ENCODE assay signal across 25 cellular contexts in the genomic region with DNA sequence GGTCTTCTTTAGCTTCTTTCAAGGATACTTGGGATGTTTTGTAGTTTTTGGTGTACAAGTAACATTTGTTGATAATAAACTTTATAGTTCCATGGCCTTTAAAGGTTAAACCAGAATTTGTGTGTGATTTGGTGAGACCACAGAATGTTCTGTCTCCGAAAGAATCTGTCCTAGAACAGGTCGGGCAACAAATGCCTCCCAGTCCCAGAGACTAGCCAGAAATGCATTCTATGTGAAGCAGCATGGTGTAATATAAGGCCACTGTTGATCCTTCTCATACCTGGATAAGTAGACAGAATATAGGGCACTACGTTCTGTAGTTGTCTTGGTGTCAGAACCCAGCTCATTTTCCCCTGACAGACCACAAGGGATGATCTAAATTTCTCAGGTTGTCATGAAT. TPM values are rescaled to one million over a fixed set of nuclear protein-coding genes. Genes with fewer than 3 reads are reported as not detected.
"Had no signal": no experiment of that assay in that cellular context is flagged by ENCODE, and none has a peak within 500 bp of the region (broad histone marks: within the 10 kb centered on the region; RNA-seq: fewer than 3 reads in every experiment).

No MANE protein-coding gene starts in this region.

- H3K27ac ChIP-seq: KMS-11, PC-9 had no signal

- H3K27me3 ChIP-seq: Peyer's patch had no signal

- ATAC-seq: K562, Right ventricle myocardium inferior had no signal

- H3K36me3 ChIP-seq: Peyer's patch had no signal

- H3K9me3 ChIP-seq: Peyer's patch, SK-N-SH had no signal

- FAIRE-seq: HTR-8/SVneo, K562 had no signal

- H2AFZ ChIP-seq: PC-9 had no signal

- H3K27ac Mint-ChIP-seq: IgD-negative memory B cell had no signal

- H3K9ac ChIP-seq: KMS-11, SK-N-SH had no signal

- H3K4me2 ChIP-seq: KMS-11, PC-9, SK-N-SH had no signal

- DNase-seq: Kasumi-1, MM.1S, NCI-H1092 treated with DMSO at 0.1 percent for 48 hours, NCI-H1436, NCI-H187, NCI-H2029, NCI-H2081 treated with DMSO at 0.1 percent for 48 hours, NCI-H2171, NCI-H226, NCI-H446, NCI-H510A, NCI-H524 treated with DMSO at 0.1 percent for 48 hours, NCI-H69, NCI-H774, PC-9, Peyer's patch, SHP77 treated with DMSO at 0.1 percent for 48 hours, SK-N-SH, SW 1271 had no signal

- H3K4me3 Mint-ChIP-seq: IgD-negative memory B cell had no signal

- H3K4me3 ChIP-seq: K562, PC-9, Peyer's patch had no signal

- H3K36me3 Mint-ChIP-seq: IgD-negative memory B cell had no signal

RNA-seq across cellular contexts. Expression of a gene that starts 10.0 kb away (rescaled TPM):
- total RNA-seq: Right ventricle myocardium inferior, SK-MEL-5 had no signal
- polyA plus RNA-seq: IgD-negative memory B cell, SK-N-SH had no signal
